ENCODE assay signal across 8 cellular contexts in genomic region chr11:64916848-64917662, GRCh38. TPM values are rescaled to one million over a fixed set of nuclear protein-coding genes. Genes with fewer than 3 reads are reported as not detected.
DNase-seq lines count a peak whose midpoint lies in the region; ATAC-seq, FAIRE-seq and TF ChIP-seq lines count a peak whose summit lies in the region.

Gene ATG2A (minus strand): TSS chr11:64917209. CDS start chr11:64917135, 74 bp downstream.

- H3K9me3 ChIP-seq in aorta (ENCODE audit: control insufficient read depth, low read length), result no peaks in the 10 kb centered on the region

- H3K4me1 ChIP-seq in rectal smooth muscle tissue (ENCODE audit: control insufficient read depth, insufficient read depth, low read length) (peaks cover 9% of the 10 kb centered on the region), aorta (ENCODE audit: control insufficient read depth in 1 of 2, insufficient read depth in 2 of 2, low read length in 2 of 2) (no peaks in the 10 kb centered on the region)

- no peak for TF ChIP-seq CTCF in astrocyte of the cerebellum (IDR thresholded peaks at IDR 0.05; ENCODE audit: low read depth, low read length, missing control alignments)

- peak within 1 kb of the TSS; percentile 82 for H3K27ac ChIP-seq in rectal smooth muscle tissue (ENCODE audit: low read depth, low read length)
- H3K27ac ChIP-seq in aorta (ENCODE audit: low read depth in 1 of 2, low read length in 2 of 2), result peak within 1 kb of the TSS in 1 of 2 donors; percentile 14

- peak; percentile 94 for ATAC-seq in HG02981 (IDR thresholded peaks at IDR 0.05; ENCODE audit: unreplicated experiment)
- ATAC-seq in aorta (ENCODE audit: low FRiP score), result peak; percentile 97

- DNase-seq in GM18507 (ENCODE audit: extremely low spot score, insufficient read length, low read depth), result peak; percentile 97
- DNase-seq in NCI-H2029 treated with DMSO at 0.1 percent for 48 hours (lab: John Stamatoyannopoulos, UW), result peak; percentile 97
- DNase-seq in T-helper 9 cell, result peak; percentile 98
- DNase-seq in astrocyte of the cerebellum (ENCODE audit: low read depth), result peak; percentile 99
- DNase-seq in hepatic stellate cell (ENCODE audit: low spot score), result peak; percentile 99
- peak; percentile 99 to 100 for DNase-seq in aorta

- in situ Hi-C loops in astrocyte of the cerebellum (cut with HindIII; ENCODE audit: low sequenced_read_pairs), result no loop called here

- H3K36me3 ChIP-seq in rectal smooth muscle tissue (ENCODE audit: control insufficient read depth, insufficient read depth, low read length) (peaks cover 12% of the 10 kb centered on the region), aorta (ENCODE audit: control insufficient read depth in 1 of 2, insufficient read depth in 2 of 2, low read length in 1 of 2) (peaks cover 0 to 4% of the 10 kb centered on the region in 2 donors)

- intact Hi-C loops in aorta (cut with DNase I), result no loop called here

- FAIRE-seq in GM18507 (lab: Jason Lieb, UNC), result peak; percentile 98

- no peaks in the 10 kb centered on the region for H3K27me3 ChIP-seq in rectal smooth muscle tissue (ENCODE audit: control insufficient read depth, insufficient read depth, low read length)
- H3K27me3 ChIP-seq in aorta (ENCODE audit: control insufficient read depth in 1 of 2, insufficient read depth in 2 of 2, low read length in 1 of 2), result no peaks in the 10 kb centered on the region

- peak within 1 kb of the TSS; percentile 93 for H3K9ac ChIP-seq in rectal smooth muscle tissue (ENCODE audit: low read length)

- WGBS in aorta, 2 donors, result 0 to 1% methylated on average over 54 to 55 of the region's 55 CpGs

- H3K4me3 ChIP-seq in astrocyte of the cerebellum (ENCODE audit: low read depth, low read length) (peak within 1 kb of the TSS; percentile 75), rectal smooth muscle tissue (ENCODE audit: low read length) (peak within 1 kb of the TSS; percentile 94), aorta (ENCODE audit: low read length in 2 of 2) (peak within 1 kb of the TSS; percentile 69 to 74)

RNA-seq across cellular contexts. Expression of gene ATG2A, which starts in this region (rescaled TPM):
- 10 to 100 TPM; 19.6 to 20.6 TPM for total RNA-seq in aorta
- 10 to 100 TPM in 1 of 2 donors, 1 to 10 TPM in 1; 7.0 to 34.9 TPM for polyA plus RNA-seq in aorta
